Comparison of ENCODE assay signal across 1 cellular context in genomic region chr20:48039514-48039913, GRCh38.
TF ChIP-seq lines count a peak whose summit lies in the region.

No MANE protein-coding gene starts in this region.

TF ChIP-seq in K562, 482 proteins besides CTCF, POLR2A, EP300 and RAD21 (continued from another document):
- TF ChIP-seq HBP1 (CRISPR knock-in tag; IDR thresholded peaks at IDR 0.05) = no peak
- no peak for TF ChIP-seq GTF2B (IDR thresholded peaks at IDR 0.05; ENCODE audit: extremely low read depth, insufficient read length)
- TF ChIP-seq ZBTB11 (CRISPR knock-in tag; IDR thresholded peaks at IDR 0.05) = peak in 1 of 3 experiments; percentile 74; a peak in 1 of 6 replicates
- peak; percentile 27 for TF ChIP-seq RBM25 (IDR thresholded peaks at IDR 0.05; ENCODE audit: low read depth, low read length, severe bottlenecking)
- TF ChIP-seq ZNF444 (CRISPR knock-in tag; IDR thresholded peaks at IDR 0.05) = no peak
- no peak for TF ChIP-seq TCF7L2 (IDR thresholded peaks at IDR 0.05; ENCODE audit: low read depth, low read length)
- TF ChIP-seq NFIC (IDR thresholded peaks at IDR 0.05) = no peak
